Comparison of ENCODE assay signal across 12 cellular contexts in the genomic region with DNA sequence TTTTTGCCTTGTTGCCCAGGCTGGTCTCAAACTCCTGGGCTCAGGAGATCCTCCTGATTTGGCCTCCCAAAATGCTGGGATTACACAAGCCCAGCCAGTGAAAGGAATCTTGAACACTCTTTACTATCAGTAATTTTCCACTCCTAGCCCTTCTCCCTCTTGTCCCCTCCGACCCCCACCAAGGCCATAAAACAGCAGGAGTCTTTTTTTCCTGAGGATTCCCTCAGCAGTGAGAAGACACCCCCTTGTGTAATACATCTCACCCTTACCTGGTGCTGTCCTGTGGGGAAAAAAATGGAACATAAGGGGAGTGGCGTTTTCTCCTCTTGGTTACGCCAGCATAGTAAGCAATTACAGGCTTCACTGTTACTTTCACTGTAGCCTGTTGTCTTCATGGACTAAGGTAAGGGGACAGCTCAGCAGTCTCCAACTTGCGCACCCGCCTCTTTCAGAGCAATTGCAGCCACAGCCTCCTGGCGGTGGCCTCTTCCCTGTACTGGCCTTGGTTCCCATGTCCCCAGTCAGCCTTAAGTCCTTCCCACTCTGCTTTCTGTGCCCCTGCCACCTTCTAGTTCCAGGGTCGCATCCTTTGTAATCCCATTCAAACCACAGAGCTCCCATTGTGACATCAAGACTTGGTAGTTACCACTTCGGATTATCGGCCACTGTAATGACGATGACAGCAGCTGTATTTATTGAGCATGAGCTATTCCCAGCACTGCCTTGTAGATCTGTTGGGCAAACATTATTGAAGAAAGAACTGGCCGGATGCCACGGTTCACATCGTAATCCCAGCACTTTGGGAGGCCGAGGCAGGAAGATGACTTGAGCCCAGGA. TPM values are rescaled to one million over a fixed set of nuclear protein-coding genes. Genes with fewer than 3 reads are reported as not detected.
DNase-seq lines count a peak whose midpoint lies in the region; ATAC-seq, FAIRE-seq and TF ChIP-seq lines count a peak whose summit lies in the region.
"Had no signal": no experiment of that assay in that cellular context is flagged by ENCODE, and none has a peak within 500 bp of the region (broad histone marks: within the 10 kb centered on the region; RNA-seq: fewer than 3 reads in every experiment).

No MANE protein-coding gene starts in this region.

- H3K4me1 ChIP-seq in hepatocyte (ENCODE audit: insufficient read depth) (peaks cover 30% of the 10 kb centered on the region), small intestine (ENCODE audit: control insufficient read depth in 2 of 2, insufficient read depth in 1 of 2, low read depth in 1 of 2, low read length in 1 of 2) (peaks cover 0 to 4% of the 10 kb centered on the region in 2 donors)
- peaks cover 21% of the 10 kb centered on the region for H3K4me1 ChIP-seq in CD4-positive, alpha-beta memory T cell (ENCODE audit: insufficient read depth, low read length)

- H4K20me1 ChIP-seq in hepatocyte (ENCODE audit: insufficient read depth, poor library complexity, severe bottlenecking), result no peaks in the 10 kb centered on the region

- peaks cover 23% of the 10 kb centered on the region for H3K4me1 Mint-ChIP-seq in Calu3 (ENCODE audit: low read depth, unreplicated experiment)
- peaks cover 10 to 16% (median 13%) of the 10 kb centered on the region in 4 donors for H3K4me1 Mint-ChIP-seq in CD4-positive, alpha-beta memory T cell

- H3K4me3 Mint-ChIP-seq in Calu3 (ENCODE audit: low read depth, unreplicated experiment), result no peak overlapping the region
- no peak overlapping the region for H3K4me3 Mint-ChIP-seq in CD4-positive, alpha-beta memory T cell
- H3K4me3 Mint-ChIP-seq: CD4-positive, alpha-beta T cell; naive B cell had no signal

- POLR2A ChIA-PET in CD4-positive, alpha-beta memory T cell (lab: Charles Lee; ENCODE audit: partially characterized antibody), result interaction anchor here (0.9 kb wide), 1 partner anchor 10 kb away, joined by 4 read pairs; a partner anchor contains a TSS

- 64% methylated on average over 14 of the region's 14 CpGs for WGBS in hepatocyte (ENCODE audit: low lambda C conversion rate, missing lambda C conversion rate)
- WGBS in small intestine, 3 donors, result 43 to 70% (median 55%) methylated on average over 14 of the region's 14 CpGs

- ATAC-seq in HG03520 (IDR thresholded peaks at IDR 0.05; ENCODE audit: unreplicated experiment), result no peak

- H3K36me3 ChIP-seq in hepatocyte (replicated peaks; ENCODE audit: insufficient read depth, low read depth) (no peaks in the 10 kb centered on the region), small intestine (ENCODE audit: control insufficient read depth in 2 of 2, insufficient read depth in 2 of 2, low read length in 2 of 2) (no peaks in the 10 kb centered on the region)
- no peaks in the 10 kb centered on the region for H3K36me3 ChIP-seq in CD4-positive, alpha-beta memory T cell (ENCODE audit: insufficient read depth, low read length)

- peaks cover 13% of the 10 kb centered on the region for H3K36me3 Mint-ChIP-seq in Calu3 (ENCODE audit: insufficient read depth, unreplicated experiment)
- H3K36me3 Mint-ChIP-seq in CD4-positive, alpha-beta memory T cell, result peaks cover 0 to 5% of the 10 kb centered on the region in 2 donors
- H3K36me3 Mint-ChIP-seq: naive B cell had no signal

- FAIRE-seq in small intestine (lab: Jason Lieb, UNC), result no peak

- H3K9me3 ChIP-seq in hepatocyte (ENCODE audit: low read depth) (no peaks in the 10 kb centered on the region), small intestine (ENCODE audit: control insufficient read depth, low read depth) (no peaks in the 10 kb centered on the region)
- no peaks in the 10 kb centered on the region for H3K9me3 ChIP-seq in CD4-positive, alpha-beta memory T cell (ENCODE audit: control insufficient read depth in 1 of 2, low read length in 2 of 2)

- intact Hi-C loops in Calu3 (cut with micrococcal nuclease; ENCODE audit: unreplicated experiment), result no loop called here
- intact Hi-C loops in CD4-positive, alpha-beta memory T cell (cut with micrococcal nuclease), result no loop called here

- TF ChIP-seq CTCF in hepatocyte (IDR thresholded peaks at IDR 0.05; ENCODE audit: poor library complexity), result no peak
- TF ChIP-seq CTCF in Calu3 (IDR thresholded peaks at IDR 0.05; ENCODE audit: unreplicated experiment), result no peak

- no peak overlapping the region for H3K4me2 ChIP-seq in hepatocyte

- no TSS peak for BruUV-seq in Calu3 (replicated peaks; lab: Mats Ljungman, UMichigan)

- no peak overlapping the region for H3K27ac Mint-ChIP-seq in Calu3 (ENCODE audit: unreplicated experiment)
- peak overlapping the region in 1 of 7 donors; percentile 60 for H3K27ac Mint-ChIP-seq in CD4-positive, alpha-beta memory T cell
- H3K27ac Mint-ChIP-seq: CD4-positive, alpha-beta T cell had no signal

- CTCF ChIA-PET in Calu3 (lab: Charles Lee), result interaction anchor here (0.6 to 1.3 kb wide), 3 partner anchors 9 to 41 kb away, joined by 3 to 4 read pairs (median 3); no protein-coding TSS in a partner anchor
- CTCF ChIA-PET in CD4-positive, alpha-beta memory T cell (lab: Charles Lee; ENCODE audit: partially characterized antibody), result interaction anchor here (1.7 to 3.7 kb wide), 2 partner anchors 21 to 114 kb away, joined by 4 to 13 read pairs; no protein-coding TSS in a partner anchor

- no peaks in the 10 kb centered on the region for H3K9me2 ChIP-seq in hepatocyte (replicated peaks; ENCODE audit: insufficient read depth)

- no peaks in the 10 kb centered on the region for H3K79me2 ChIP-seq in hepatocyte

- no peaks in the 10 kb centered on the region for H3K27me3 ChIP-seq in hepatocyte
- H3K27me3 ChIP-seq in small intestine (ENCODE audit: control insufficient read depth in 2 of 2, insufficient read depth in 2 of 2, low read length in 2 of 2), result no peaks in the 10 kb centered on the region
- no peaks in the 10 kb centered on the region for H3K27me3 ChIP-seq in CD4-positive, alpha-beta memory T cell (ENCODE audit: insufficient read depth, low read length)

- no peak overlapping the region for H3K4me3 ChIP-seq in hepatocyte
- no peak overlapping the region for H3K4me3 ChIP-seq in small intestine (ENCODE audit: low read depth in 1 of 2, low read length in 2 of 2)
- H3K4me3 ChIP-seq in CD4-positive, alpha-beta memory T cell (ENCODE audit: low read length in 2 of 2), result no peak overlapping the region
- H3K4me3 ChIP-seq: skin epidermis had no signal

- H3K9me3 Mint-ChIP-seq in Calu3 (ENCODE audit: low read depth, unreplicated experiment), result no peaks in the 10 kb centered on the region
- no peaks in the 10 kb centered on the region for H3K9me3 Mint-ChIP-seq in CD4-positive, alpha-beta memory T cell
- H3K9me3 Mint-ChIP-seq: CD4-positive, alpha-beta T cell; naive B cell had no signal

- no peak overlapping the region for H2AFZ ChIP-seq in hepatocyte

- peak; percentile 64 for DNase-seq in ELF-1 (ENCODE audit: low read depth, low spot score)
- peak; percentile 69 for DNase-seq in NCI-H774 (lab: John Stamatoyannopoulos, UW)
- DNase-seq in hepatocyte (ENCODE audit: low spot score), result no peak
- DNase-seq in small intestine, result peak; percentile 58
- no peak for DNase-seq in Calu3
- DNase-seq in CD4-positive, alpha-beta memory T cell, result no peak
- DNase-seq in HuH-7 (ENCODE audit: low spot score), result no peak
- DNase-seq: activated T-cell treated with anti-CD3 and anti-CD28 coated beads, Interleukin-2, amount 50 U/mL, for 48 hours; CD4-positive, alpha-beta T cell; naive B cell had no signal

- peak overlapping the region; percentile 39 for H3K27ac ChIP-seq in hepatocyte
- peak overlapping the region in 1 of 2 donors; percentile 47 for H3K27ac ChIP-seq in small intestine (ENCODE audit: low read depth in 1 of 2, low read length in 1 of 2)
- no peak overlapping the region for H3K27ac ChIP-seq in CD4-positive, alpha-beta memory T cell (ENCODE audit: low read depth, low read length)

- H3K27me3 Mint-ChIP-seq in Calu3 (ENCODE audit: unreplicated experiment), result no peaks in the 10 kb centered on the region
- H3K27me3 Mint-ChIP-seq in CD4-positive, alpha-beta memory T cell, result no peaks in the 10 kb centered on the region
- H3K27me3 Mint-ChIP-seq: CD4-positive, alpha-beta T cell; naive B cell had no signal

RNA-seq across cellular contexts. Expression of a gene that starts 10.0 kb away (rescaled TPM):
- total RNA-seq in hepatocyte (9.6 and 10.3 TPM in 2 replicates), Calu3 (2022) (6.7 and 9.0 TPM in 2 replicates)
- polyA plus RNA-seq in hepatocyte (7.0 and 8.0 TPM in 2 replicates), small intestine (1 to 10 TPM; 8.1 to 10.0 (median 9.2) TPM)
- total RNA-seq in CD4-positive, alpha-beta memory T cell, result 10 to 100 TPM; 13.3 to 13.8 TPM
- 10 to 100 TPM; 11.3 to 15.2 TPM for polyA plus RNA-seq in CD4-positive, alpha-beta memory T cell

RNA-seq across cellular contexts. Expression of a gene that starts 10.9 kb away (rescaled TPM):
- 52.4 and 62.3 TPM in 2 replicates for total RNA-seq in hepatocyte
- polyA plus RNA-seq in hepatocyte, result 40.1 and 51.0 TPM in 2 replicates
- polyA plus RNA-seq in small intestine, result 10 to 100 TPM; 15.5 to 26.2 (median 23.5) TPM
- total RNA-seq in Calu3 (2022), result 19.5 and 22.1 TPM in 2 replicates
- total RNA-seq in CD4-positive, alpha-beta memory T cell, result 10 to 100 TPM; 22.0 to 26.9 TPM
- polyA plus RNA-seq in CD4-positive, alpha-beta memory T cell, result 10 to 100 TPM; 13.4 to 17.6 TPM

Comparison
In these comparisons a context has a peak if more than half of its experiments do, and no peak if none do; other contexts are left out.
1. DNase-seq: peak in ELF-1 (single experiment), NCI-H774 (single experiment) and small intestine (single experiment); none in hepatocyte (single experiment), Calu3 (single experiment), CD4-positive, alpha-beta memory T cell (0 of 5) and HuH-7 (single experiment).